ENCODE assay signal across 28 cellular contexts in the genomic region with DNA sequence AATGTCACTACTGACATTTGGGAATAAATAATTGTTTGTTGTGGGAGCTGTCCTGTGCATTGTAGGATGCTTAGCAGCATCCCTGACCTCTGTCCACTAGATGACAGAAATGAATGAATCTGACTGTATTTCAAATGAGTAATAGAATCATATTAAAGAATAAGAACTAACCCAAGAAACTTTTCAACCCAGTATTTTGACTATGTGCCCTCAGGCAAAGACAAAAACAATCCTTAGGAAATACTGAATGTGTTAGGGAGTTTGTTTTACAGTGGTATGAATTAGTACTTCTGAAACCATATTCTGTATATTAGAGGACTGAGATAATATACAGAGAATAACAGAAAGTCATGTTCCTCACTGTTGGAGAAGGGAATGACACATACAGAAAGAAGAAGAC.
"Had no signal": no experiment of that assay in that cellular context is flagged by ENCODE, and none has a peak within 500 bp of the region (broad histone marks: within the 10 kb centered on the region; RNA-seq: fewer than 3 reads in every experiment).

No MANE protein-coding gene starts in this region.

- DNase-seq: activated B cell treated with CpG ODN at 0.5 μM for 24 hours; activated CD4-positive, alpha-beta T cell treated with anti-CD3 and anti-CD28 coated beads for 48 hours; activated CD4-positive, alpha-beta T cell treated with anti-CD3 and anti-CD28 coated beads, Interleukin-2, amount 50 U/mL, for 1 hour; activated CD4-positive, alpha-beta T cell treated with anti-CD3 and anti-CD28 coated beads, Interleukin-2, amount 50 U/mL, for 48 hours; activated CD8-positive, alpha-beta memory T cell treated with anti-CD3 and anti-CD28 coated beads for 24 hours; activated CD8-positive, alpha-beta T cell treated with anti-CD3 and anti-CD28 coated beads for 36 hours; activated effector memory CD4-positive, alpha-beta T cell treated with Interleukin-2 at 50 U/mL for 16 hours; activated gamma-delta T cell treated with Interleukin-2 at 50 U/mL for 16 hours; activated naive CD4-positive, alpha-beta T cell treated with anti-CD3 and anti-CD28 coated beads, Interleukin-2, amount 50 U/mL, for 16 hours; activated naive CD4-positive, alpha-beta T cell treated with Interleukin-2 at 50 U/mL for 16 hours; activated T-cell treated with anti-CD3 and anti-CD28 coated beads, Interleukin-2, amount 50 U/mL, for 4 hours; adrenal gland; brain microvascular endothelial cell; dorsolateral prefrontal cortex; effector memory CD4-positive, alpha-beta T cell; endodermal cell; foreskin keratinocyte; heart right ventricle; T-helper 17 cell; T1000; WERI-Rb-1 had no signal

- H3K36me3 ChIP-seq: adrenal gland, ascending aorta, brain microvascular endothelial cell, gastroesophageal sphincter, heart right ventricle, WERI-Rb-1 had no signal

- H3K4me3 ChIP-seq: adrenal gland, ascending aorta, coronary artery, dorsolateral prefrontal cortex, gastroesophageal sphincter, heart right ventricle, hepatocyte had no signal

- H3K27ac ChIP-seq: adrenal gland, ascending aorta, brain microvascular endothelial cell, coronary artery, dorsolateral prefrontal cortex, foreskin keratinocyte, gastroesophageal sphincter, heart right ventricle, hepatocyte, WERI-Rb-1 had no signal

- ATAC-seq: activated CD4-positive, CD25-positive, alpha-beta regulatory T cell treated with anti-CD3 and anti-CD28 coated beads, Interleukin-2, amount 50 U/mL, for 24 hours; activated CD8-positive, alpha-beta T cell treated with anti-CD3 and anti-CD28 coated beads for 36 hours; activated T-cell treated with anti-CD3 and anti-CD28 coated beads, Interleukin-2, amount 50 U/mL, for 4 hours; activated T-helper 17 cell treated with anti-CD3 and anti-CD28 coated beads, Interleukin-2, amount 50 U/mL, for 72 hours; esophagus mucosa; foreskin keratinocyte; gastroesophageal sphincter; heart right ventricle; T-helper 17 cell had no signal

- H3K27me3 ChIP-seq: adrenal gland, ascending aorta, brain microvascular endothelial cell, dorsolateral prefrontal cortex, foreskin keratinocyte, gastroesophageal sphincter, heart right ventricle, hepatocyte had no signal

- H3K4me1 ChIP-seq: gastroesophageal sphincter had no signal

- H3K9me3 ChIP-seq: adrenal gland, ascending aorta, gastroesophageal sphincter had no signal
